Comparison of ENCODE assay signal across 12 cellular contexts in genomic region chr12:54191126-54191525, GRCh38. TPM values are rescaled to one million over a fixed set of nuclear protein-coding genes. Genes with fewer than 3 reads are reported as not detected.
DNase-seq lines count a peak whose midpoint lies in the region; ATAC-seq and TF ChIP-seq lines count a peak whose summit lies in the region.
"Had no signal": no experiment of that assay in that cellular context is flagged by ENCODE, and none has a peak within 500 bp of the region (broad histone marks: within the 10 kb centered on the region; RNA-seq: fewer than 3 reads in every experiment).

No MANE protein-coding gene starts in this region.

- peaks cover 14% of the 10 kb centered on the region for H3K27me3 Mint-ChIP-seq in type B pancreatic cell

- no peak overlapping the region for H3K4me2 ChIP-seq in SK-N-SH

- DNase-seq in SK-N-SH (no peak), Panc1 (ENCODE audit: low read depth, low spot score) (no peak), foreskin keratinocyte (peak in 1 of 2 donors; percentile 37), type B pancreatic cell (ENCODE audit: extremely low spot score, unreplicated experiment) (no peak), esophagus muscularis mucosa (ENCODE audit: extremely low spot score) (no peak), activated gamma-delta T cell (lab: John Stamatoyannopoulos, UW) (no peak)

- H3K9me3 ChIP-seq in SK-N-SH: no peaks in the 10 kb centered on the region
- H3K9me3 ChIP-seq in Panc1 (ENCODE audit: control insufficient read depth, insufficient read depth, low read depth, low read length): no peaks in the 10 kb centered on the region
- H3K9me3 ChIP-seq in esophagus muscularis mucosa: no peaks in the 10 kb centered on the region
- H3K9me3 ChIP-seq: heart left ventricle had no signal

- ATAC-seq in SK-N-SH treated with all-trans-retinoic acid at 6 μM for 48 hours: no peak
- ATAC-seq in Panc1: no peak
- ATAC-seq in foreskin keratinocyte: peak; percentile 14
- no peak for ATAC-seq in HG02588 (IDR thresholded peaks at IDR 0.05; ENCODE audit: unreplicated experiment)

- TF ChIP-seq EP300 in SK-N-SH (IDR thresholded peaks at IDR 0.05; ENCODE audit: borderline replicate concordance in 1 of 2, low read depth in 1 of 2, low read length in 1 of 2): no peak
- no peak for TF ChIP-seq EP300 in esophagus muscularis mucosa (IDR thresholded peaks at IDR 0.05)

- no peaks in the 10 kb centered on the region for H4K20me1 ChIP-seq in SK-N-SH (ENCODE audit: insufficient read depth)

- H3K4me3 Mint-ChIP-seq in type B pancreatic cell: peak overlapping the region; percentile 64
- H3K4me3 Mint-ChIP-seq: T-helper 1 cell treated with Interleukin-12 subunit alpha and Interleukin-12 subunit beta and Interleukin-4 antibody, amounts not matched to agents 30 μg/mL and 1 μg/mL, for 36 hours had no signal

- H3K9me2 ChIP-seq in SK-N-SH: no peaks in the 10 kb centered on the region

- CTCF ChIA-PET in SK-N-SH (lab: Yijun Ruan, JAX): interaction anchor here (0.8 to 19.6 kb wide), 15 partner anchors 11 to 205 kb away, joined by 3 to 568 read pairs (median 6); partner anchors contain the start of genes HOXC10, HOXC5, HOXC6 and HOXC8
- CTCF ChIA-PET in Panc1 (lab: Charles Lee): interaction anchor here (0.7 to 2.1 kb wide), 7 partner anchors 10 to 163 kb away, joined by 3 to 24 read pairs (median 6); partner anchors contain the start of genes HOXC5 and HOXC6

- BruUV-seq in Panc1 (replicated peaks; lab: Mats Ljungman, UMichigan): no TSS peak

- H3K4me3 ChIP-seq in SK-N-SH (ENCODE audit: low read depth in 2 of 2, low read length in 1 of 2): no peak overlapping the region
- no peak overlapping the region for H3K4me3 ChIP-seq in Panc1 (ENCODE audit: low read depth in 2 of 2, low read length in 2 of 2)
- no peak overlapping the region for H3K4me3 ChIP-seq in esophagus muscularis mucosa
- H3K4me3 ChIP-seq: heart left ventricle had no signal

- TF ChIP-seq CTCF in SK-N-SH (IDR thresholded peaks at IDR 0.05) (no peak), Panc1 (IDR thresholded peaks at IDR 0.05) (no peak), foreskin keratinocyte (conservative IDR thresholded peaks at IDR 0.05) (no peak), type B pancreatic cell (conservative IDR thresholded peaks at IDR 0.05) (no peak), esophagus muscularis mucosa (IDR thresholded peaks at IDR 0.05) (no peak)

- H3K79me2 ChIP-seq in SK-N-SH (ENCODE audit: insufficient read depth): peaks cover 23% of the 10 kb centered on the region; the same call in 1 of the 2 replicates

- POLR2A ChIA-PET in SK-N-SH (lab: Yijun Ruan, JAX) (interaction anchor here (0.7 to 1.2 kb wide), 4 partner anchors 18 to 182 kb away, joined by 3 to 8 read pairs (median 4); partner anchors contain the start of genes HOXC5 and HOXC8), Panc1 (lab: Charles Lee) (interaction anchor here (0.5 to 0.8 kb wide), 2 partner anchors 174 to 182 kb away, joined by 5 to 19 read pairs; partner anchors contain the start of gene HOXC8)

- WGBS in SK-N-SH (ENCODE audit: low lambda C conversion rate): 62% methylated on average over 4 of the region's 4 CpGs
- WGBS in esophagus muscularis mucosa: 45% methylated on average over 4 of the region's 4 CpGs

- H3K27ac ChIP-seq in SK-N-SH (ENCODE audit: low read depth in 2 of 2, low read length in 1 of 2) (no peak overlapping the region), Panc1 (ENCODE audit: low read length) (peak overlapping the region; percentile 56), foreskin keratinocyte (no peak overlapping the region), esophagus muscularis mucosa (replicated peaks in 1 of 4) (no peak overlapping the region)
- H3K27ac ChIP-seq: 22Rv1, heart left ventricle had no signal

- H3K4me1 Mint-ChIP-seq in type B pancreatic cell (ENCODE audit: unreplicated experiment): peaks cover 49% of the 10 kb centered on the region

- no peak for TF ChIP-seq RAD21 in SK-N-SH (IDR thresholded peaks at IDR 0.05; ENCODE audit: low read length)

- H3F3A ChIP-seq in SK-N-SH (replicated peaks; ENCODE audit: insufficient read depth): no peaks in the 10 kb centered on the region

- H3K4me1 ChIP-seq in SK-N-SH (ENCODE audit: control insufficient read depth in 1 of 2, insufficient read depth in 2 of 2, low read depth in 1 of 2, low read length in 1 of 2) (peaks cover 15 to 47% of the 10 kb centered on the region in 2 experiments; a peak in 3 of 4 replicates), Panc1 (ENCODE audit: control insufficient read depth, insufficient read depth, low read length) (peaks cover 16% of the 10 kb centered on the region), foreskin keratinocyte (peaks cover 18% of the 10 kb centered on the region), esophagus muscularis mucosa (peaks cover 4 to 31% (median 27%) of the 10 kb centered on the region in 4 donors)

- in situ Hi-C loops in Panc1 (cut with HindIII; ENCODE audit: low pct_unique_long_range_greater_than_20kb, low sequenced_read_pairs): no loop called here

- H3K27me3 ChIP-seq in SK-N-SH (ENCODE audit: insufficient read depth) (no peaks in the 10 kb centered on the region), Panc1 (ENCODE audit: control insufficient read depth, insufficient read depth, low read length) (no peaks in the 10 kb centered on the region), foreskin keratinocyte (peaks cover 5% of the 10 kb centered on the region), esophagus muscularis mucosa (peaks cover 0 to 33% (median 10%) of the 10 kb centered on the region in 4 donors)

- H2AFZ ChIP-seq in SK-N-SH (ENCODE audit: low read depth): peak overlapping the region; percentile 79

- H3K36me3 Mint-ChIP-seq in type B pancreatic cell: no peaks in the 10 kb centered on the region

- H3K27ac Mint-ChIP-seq in type B pancreatic cell: peak overlapping the region; percentile 48
- H3K27ac Mint-ChIP-seq: T-helper 1 cell treated with Interleukin-12 subunit alpha and Interleukin-12 subunit beta and Interleukin-4 antibody, amounts not matched to agents 30 μg/mL and 1 μg/mL, for 36 hours had no signal

- no peak for TF ChIP-seq POLR2A in esophagus muscularis mucosa (IDR thresholded peaks at IDR 0.05; ENCODE audit: low read depth)

- H3K36me3 ChIP-seq in SK-N-SH (replicated peaks in 1 of 2; ENCODE audit: control insufficient read depth in 1 of 2, insufficient read depth in 2 of 2, low read length in 1 of 2): peaks cover 4 to 7% of the 10 kb centered on the region in 2 experiments
- H3K36me3 ChIP-seq in Panc1 (ENCODE audit: control insufficient read depth, insufficient read depth, low read length): no peaks in the 10 kb centered on the region; the same call in 1 of the 2 replicates
- H3K36me3 ChIP-seq in esophagus muscularis mucosa: peaks cover 0 to 7% (median 5%) of the 10 kb centered on the region in 4 donors

- intact Hi-C loops in Panc1 (cut with micrococcal nuclease; ENCODE audit: unreplicated experiment): loop anchor here (1.0 kb wide), 1 partner anchor 185 kb away; no protein-coding TSS in a partner anchor
- intact Hi-C loops in esophagus muscularis mucosa (cut with DNase I): loop anchor here (2.0 to 5.0 kb wide), 2 partner anchors 64 to 184 kb away; no protein-coding TSS in a partner anchor

- H3K9me3 Mint-ChIP-seq in type B pancreatic cell: no peaks in the 10 kb centered on the region
- H3K9me3 Mint-ChIP-seq: naive B cell; T-helper 1 cell treated with Interleukin-12 subunit alpha and Interleukin-12 subunit beta and Interleukin-4 antibody, amounts not matched to agents 30 μg/mL and 1 μg/mL, for 36 hours had no signal

- H3K9ac ChIP-seq in SK-N-SH: no peak overlapping the region

TF ChIP-seq in SK-N-SH, 30 proteins besides CTCF, POLR2A, EP300 and RAD21:
- TF ChIP-seq TCF12 (IDR thresholded peaks at IDR 0.05): no peak

TF ChIP-seq in SK-N-SH treated with all-trans-retinoic acid at 6 μM for 48 hours, 23 proteins besides CTCF, POLR2A, EP300 and RAD21 (continues in another document):
- TF ChIP-seq PPARA (CRISPR knock-in tag; IDR thresholded peaks at IDR 0.05; ENCODE audit: borderline replicate concordance) (no peak), POU6F1 (CRISPR knock-in tag; IDR thresholded peaks at IDR 0.05; ENCODE audit: borderline replicate concordance, low read depth) (no peak), ZNF70 (CRISPR knock-in tag; IDR thresholded peaks at IDR 0.05) (no peak), ESRRG (CRISPR knock-in tag; IDR thresholded peaks at IDR 0.05) (no peak), BACH2 (CRISPR knock-in tag; IDR thresholded peaks at IDR 0.05; ENCODE audit: borderline replicate concordance) (no peak), CREB5 (CRISPR knock-in tag; IDR thresholded peaks at IDR 0.05; ENCODE audit: low read depth) (no peak)

RNA-seq across cellular contexts. Expression of gene SMUG1, which starts 2.3 kb away (rescaled TPM):
- polyA plus RNA-seq in SK-N-SH (2012; rRNA removed) (61.3 and 78.4 TPM in 2 replicates), foreskin keratinocyte (73.3 and 80.9 TPM in 2 replicates)
- 42.3 and 50.3 TPM in 2 replicates for polyA plus RNA-seq in SK-N-SH (2012; cell fraction: cytosol; rRNA removed)
- 113 and 138 TPM in 2 replicates for polyA plus RNA-seq in SK-N-SH (2012; cell fraction: nucleus; rRNA removed)
- total RNA-seq in Panc1 (2021; ENCODE audit: unreplicated experiment) (43.3 TPM), foreskin keratinocyte (54.7 and 58.7 TPM in 2 replicates), type B pancreatic cell (ENCODE audit: low replicate concordance) (48.3 and 52.5 TPM in 2 replicates), esophagus muscularis mucosa (10 to 100 TPM; 28.0 to 37.2 (median 30.8) TPM)
- 42.9 TPM for polyA plus RNA-seq in Panc1 (2012; ENCODE audit: insufficient read length)
